Comparison of ENCODE assay signal across 21 cellular contexts in the genomic region with DNA sequence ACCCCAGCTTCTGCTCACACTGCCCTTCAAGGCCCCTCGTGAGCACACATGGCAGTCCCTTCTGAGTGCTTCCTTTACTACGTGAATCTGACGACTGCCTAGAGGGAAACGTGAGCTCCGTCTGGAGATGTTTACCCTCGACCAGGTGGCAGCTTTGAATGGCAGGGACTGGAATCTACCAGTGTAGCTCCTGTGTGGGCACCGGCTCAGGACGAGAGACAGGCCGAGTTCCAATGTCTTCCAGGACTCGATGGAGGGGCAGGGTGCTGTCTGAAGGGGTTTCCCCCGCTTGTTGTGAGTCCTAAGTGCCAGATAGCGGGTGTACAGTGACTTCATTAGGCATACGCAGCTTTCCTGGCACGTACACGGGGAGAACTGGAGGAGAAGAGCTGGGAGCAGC.
"Had no signal": no experiment of that assay in that cellular context is flagged by ENCODE, and none has a peak within 500 bp of the region (broad histone marks: within the 10 kb centered on the region; RNA-seq: fewer than 3 reads in every experiment).

No MANE protein-coding gene starts in this region.

- DNase-seq: MM.1S, NCI-H1105 treated with DMSO at 0.1 percent for 48 hours, NCI-H1417 treated with DMSO at 0.1 percent for 48 hours, NCI-H146, NCI-H1694 treated with DMSO at 0.1 percent for 48 hours, NCI-H1930, NCI-H2107, NCI-H226, NCI-H446, NCI-H510A, NCI-H524 treated with DMSO at 0.1 percent for 48 hours, NCI-H69, NCI-H774, Right ventricle myocardium superior, RPMI8226, SK-N-SH, SW 1271, T-cell had no signal

- ATAC-seq: K562, T-cell had no signal

- H3K27ac ChIP-seq: HL-60, KMS-11 had no signal

- H3K9me3 ChIP-seq: SK-N-SH had no signal

- H3K4me3 ChIP-seq: K562 had no signal
